Comparison of ENCODE assay signal across 8 cellular contexts in genomic region chr6:15491255-15491985, GRCh38.
DNase-seq lines count a peak whose midpoint lies in the region; ATAC-seq, FAIRE-seq and TF ChIP-seq lines count a peak whose summit lies in the region.

No MANE protein-coding gene starts in this region.

- no peak overlapping the region for H3K4me3 ChIP-seq in A673 (ENCODE audit: low read depth, low read length, poor library complexity, severe bottlenecking)
- H3K4me3 ChIP-seq in lower leg skin (ENCODE audit: low read depth, poor library complexity, severe bottlenecking), result no peak overlapping the region

- ATAC-seq in GM19397 (IDR thresholded peaks at IDR 0.05; ENCODE audit: unreplicated experiment), result no peak

- no TSS peak for BruUV-seq in A673 (replicated peaks; lab: Mats Ljungman, UMichigan)

- CTCF ChIA-PET in A673 (lab: Charles Lee), result interaction anchor here (0.8 to 0.9 kb wide), 2 partner anchors 15 to 132 kb away, joined by 3 read pairs; no protein-coding TSS in a partner anchor

- DNase-seq in A673 (ENCODE audit: low spot score), result peak; percentile 82
- DNase-seq in GM12892 (ENCODE audit: insufficient read length), result no peak
- peak; percentile 61 for DNase-seq in NCI-H2196 treated with DMSO at 0.1 percent for 48 hours (lab: John Stamatoyannopoulos, UW; ENCODE audit: unreplicated experiment)
- peak; percentile 71 to 76 for DNase-seq in activated CD4-positive, alpha-beta T cell treated with anti-CD3 and anti-CD28 coated beads, Interleukin-2, amount 50 U/mL, for 48 hours
- peak; percentile 85 for DNase-seq in dedifferentiated amniotic fluid mesenchymal stem cell (ENCODE audit: extremely low spot score)
- DNase-seq in lower leg skin (ENCODE audit: low spot score in 2 of 2), result peak; percentile 73 to 94
- peak; percentile 45 for DNase-seq in stimulated activated CD8-positive, alpha-beta memory T cell treated with anti-CD3 and anti-CD28 coated beads, Interleukin-12 subunit alpha, Interleukin-12 subunit beta, amount 100 ng/mL, for 1 hour (ENCODE audit: low read depth)

- TF ChIP-seq POLR2A in GM12892 (IDR thresholded peaks at IDR 0.05; ENCODE audit: low read depth, low read length) (no peak), lower leg skin (IDR thresholded peaks at IDR 0.05) (no peak)

- no peaks in the 10 kb centered on the region for H3K27me3 ChIP-seq in A673 (replicated peaks; ENCODE audit: insufficient read depth, low read depth, low read length, poor library complexity)

- WGBS in lower leg skin, 2 donors, result 13 to 18% methylated on average over 9 of the region's 9 CpGs

- no peak overlapping the region for H3K27ac ChIP-seq in A673 (ENCODE audit: low read depth, low read length, poor library complexity, severe bottlenecking)

- TF ChIP-seq CTCF in A673 (conservative IDR thresholded peaks at IDR 0.05; ENCODE audit: low read depth, low read length) (peak; percentile 96), lower leg skin (IDR thresholded peaks at IDR 0.05) (peak in 1 of 3 donors; percentile 78)

- H3K9me3 ChIP-seq in A673 (ENCODE audit: low read depth, low read length, poor library complexity, severe bottlenecking), result no peaks in the 10 kb centered on the region

- POLR2A ChIA-PET in A673 (lab: Charles Lee; ENCODE audit: low non-redundant PET), result no interaction called here

- peaks cover 39% of the 10 kb centered on the region for H3K4me1 ChIP-seq in A673 (ENCODE audit: insufficient read depth, low read length, poor library complexity, severe bottlenecking)

- H3K36me3 ChIP-seq in A673 (ENCODE audit: insufficient read depth, low read length, poor library complexity, severe bottlenecking), result peaks cover 29% of the 10 kb centered on the region

- peak; percentile 70 for FAIRE-seq in GM12892 (lab: Jason Lieb, UNC)

- intact Hi-C loops in A673 (cut with micrococcal nuclease; ENCODE audit: unreplicated experiment), result loop anchor here (5.0 to 10.0 kb wide), 5 partner anchors 44 to 1107 kb away; no protein-coding TSS in a partner anchor
- intact Hi-C loops in lower leg skin (cut with DNase I; ENCODE audit: low total_unique reads), result no loop called here
